ENCODE assay signal across 18 cellular contexts in the genomic region with DNA sequence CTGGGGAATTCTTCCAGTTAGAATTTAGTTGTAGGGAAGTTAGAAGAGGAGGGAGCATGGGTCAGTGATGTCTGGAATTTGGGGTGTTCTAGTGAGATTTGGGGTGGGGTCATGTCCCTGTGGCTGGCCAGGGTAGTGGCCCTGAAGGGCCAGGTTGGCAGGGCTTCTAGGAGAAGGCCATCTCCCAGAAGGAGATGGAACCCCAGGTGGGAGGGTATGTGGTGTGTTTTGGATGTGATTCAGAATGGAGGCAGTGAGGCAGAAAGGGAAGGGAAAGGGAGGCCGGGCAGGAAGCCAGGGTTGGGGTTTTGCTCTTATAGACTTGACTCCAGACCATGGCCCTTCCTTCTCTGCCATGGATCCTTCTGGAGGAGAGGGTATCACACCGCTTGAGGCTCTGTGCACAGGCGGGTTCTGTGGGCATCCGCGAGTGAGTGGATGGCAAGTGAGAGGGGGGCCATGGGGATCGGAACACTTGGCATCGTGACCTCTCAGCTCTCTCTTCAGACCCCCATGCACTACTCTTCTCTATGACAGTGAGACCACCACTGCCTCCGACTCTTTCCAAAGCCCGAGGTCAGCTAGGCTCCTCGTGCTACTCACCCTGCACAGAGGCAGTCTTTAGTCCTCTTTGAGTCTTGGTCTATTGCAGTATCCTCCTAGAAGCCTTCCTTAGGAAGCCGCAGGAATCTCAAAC. TPM values are rescaled to one million over a fixed set of nuclear protein-coding genes. Genes with fewer than 3 reads are reported as not detected.
DNase-seq lines count a peak whose midpoint lies in the region; ATAC-seq, FAIRE-seq and TF ChIP-seq lines count a peak whose summit lies in the region.
"Had no signal": no experiment of that assay in that cellular context is flagged by ENCODE, and none has a peak within 500 bp of the region (broad histone marks: within the 10 kb centered on the region; RNA-seq: fewer than 3 reads in every experiment).

No MANE protein-coding gene starts in this region.

- no peaks in the 10 kb centered on the region for H3K9me2 ChIP-seq in Loucy (replicated peaks; ENCODE audit: low read depth, low read length)

- no peaks in the 10 kb centered on the region for H4K20me1 ChIP-seq in Loucy (ENCODE audit: insufficient read depth, low read length, poor library complexity, severe bottlenecking)

- H3K79me2 ChIP-seq in Loucy (ENCODE audit: insufficient read depth, low read length), result no peaks in the 10 kb centered on the region

- no peak overlapping the region for H3K4me3 ChIP-seq in Loucy (ENCODE audit: low read length, poor library complexity, severe bottlenecking)
- H3K4me3 ChIP-seq in esophagus muscularis mucosa, result peak overlapping the region in 2 of 4 donors; percentile 12 to 35
- H3K4me3 ChIP-seq in upper lobe of right lung, result no peak overlapping the region
- H3K4me3 ChIP-seq in kidney (ENCODE audit: low read length in 2 of 2), result no peak overlapping the region
- H3K4me3 ChIP-seq: left lung, PC-9, smooth muscle cell had no signal

- intact Hi-C loops in esophagus muscularis mucosa (cut with DNase I), result no loop called here
- intact Hi-C loops in upper lobe of right lung (cut with DNase I), result no loop called here
- intact Hi-C loops in kidney (cut with DNase I), result no loop called here

- no peak overlapping the region for H3K4me2 ChIP-seq in Loucy (ENCODE audit: low read depth, low read length, poor library complexity, severe bottlenecking)
- H3K4me2 ChIP-seq: PC-9, smooth muscle cell had no signal

- H3K36me3 ChIP-seq in Loucy (ENCODE audit: insufficient read depth, low read length) (no peaks in the 10 kb centered on the region), esophagus muscularis mucosa (no peaks in the 10 kb centered on the region), upper lobe of right lung (no peaks in the 10 kb centered on the region), kidney (ENCODE audit: control insufficient read depth in 1 of 2, insufficient read depth in 2 of 2, low read length in 2 of 2) (no peaks in the 10 kb centered on the region)
- H3K36me3 ChIP-seq: left lung had no signal

- ATAC-seq in upper lobe of right lung (no peak), HG02759 (IDR thresholded peaks at IDR 0.05; ENCODE audit: unreplicated experiment) (no peak)
- ATAC-seq: activated T-helper 17 cell treated with anti-CD3 and anti-CD28 coated beads, Interleukin-2, amount 50 U/mL, for 72 hours; T-cell had no signal

- peak; percentile 16 for DNase-seq in NCI-H510A treated with DMSO at 0.1 percent for 48 hours (lab: John Stamatoyannopoulos, UW)
- DNase-seq in NCI-H510A (lab: John Stamatoyannopoulos, UW), result no peak
- DNase-seq in esophagus muscularis mucosa (ENCODE audit: extremely low spot score), result no peak
- DNase-seq in upper lobe of right lung, result no peak
- DNase-seq in kidney, result no peak
- DNase-seq: activated CD4-positive, alpha-beta T cell treated with anti-CD3 and anti-CD28 coated beads, Interleukin-2, amount 10 ng/mL, durations not matched to agents 24 days and 14 days; activated naive CD8-positive, alpha-beta T cell treated with anti-CD3 and anti-CD28 coated beads, Interleukin-2, amount 10 ng/mL, durations not matched to agents 7 days and 5 days; left lung; PC-9; stimulated activated CD4-positive, alpha-beta T cell treated with anti-CD3 and anti-CD28 coated beads, Interleukin-2, amount 100 ng/mL, for 48 hours; T-cell had no signal

- TF ChIP-seq POLR2A in esophagus muscularis mucosa (IDR thresholded peaks at IDR 0.05; ENCODE audit: low read depth), result no peak

- no peak overlapping the region for H3K9ac ChIP-seq in Loucy (ENCODE audit: low read depth, low read length, poor library complexity, severe bottlenecking)
- no peak overlapping the region for H3K9ac ChIP-seq in kidney (ENCODE audit: low read length in 2 of 2)

- H2AFZ ChIP-seq in Loucy (ENCODE audit: low read length), result 0 out of 2 replicates have a peak overlapping the region, but pooled peaks have one; percentile 50
- H2AFZ ChIP-seq: PC-9 had no signal

- TF ChIP-seq CTCF in Loucy (conservative IDR thresholded peaks at IDR 0.05; ENCODE audit: low read length) (no peak), esophagus muscularis mucosa (IDR thresholded peaks at IDR 0.05) (no peak), upper lobe of right lung (IDR thresholded peaks at IDR 0.05) (no peak), kidney (IDR thresholded peaks at IDR 0.05; ENCODE audit: borderline replicate concordance, extremely low read depth, insufficient read depth) (no peak)

- H3K27me3 ChIP-seq in Loucy (ENCODE audit: insufficient read depth, low read length, poor library complexity, severe bottlenecking) (no peaks in the 10 kb centered on the region), esophagus muscularis mucosa (no peaks in the 10 kb centered on the region), upper lobe of right lung (peaks cover 14% of the 10 kb centered on the region)

- no peak for TF ChIP-seq EP300 in esophagus muscularis mucosa (IDR thresholded peaks at IDR 0.05)

- 100% methylated on average over 10 of the region's 11 CpGs for WGBS in esophagus muscularis mucosa

- peak overlapping the region; percentile 57 to 68 (median 60) for H3K27ac ChIP-seq in esophagus muscularis mucosa (replicated peaks in 1 of 4)
- H3K27ac ChIP-seq in temporal lobe (ENCODE audit: low read depth, low read length), result peak overlapping the region; percentile 11
- H3K27ac ChIP-seq in upper lobe of right lung, result no peak overlapping the region
- H3K27ac ChIP-seq in kidney (ENCODE audit: low read depth in 2 of 2, low read length in 2 of 2), result no peak overlapping the region
- H3K27ac ChIP-seq: left lung, PC-9 had no signal

- H3K4me1 ChIP-seq in Loucy (ENCODE audit: insufficient read depth, low read length, poor library complexity, severe bottlenecking), result peaks cover 21% of the 10 kb centered on the region
- H3K4me1 ChIP-seq in esophagus muscularis mucosa, result peaks cover 19 to 37% (median 32%) of the 10 kb centered on the region in 4 donors
- no peaks in the 10 kb centered on the region for H3K4me1 ChIP-seq in upper lobe of right lung
- peaks cover 2 to 5% of the 10 kb centered on the region in 2 donors for H3K4me1 ChIP-seq in kidney (ENCODE audit: control insufficient read depth in 1 of 2, insufficient read depth in 1 of 2, low read depth in 1 of 2, low read length in 2 of 2)
- H3K4me1 ChIP-seq: left lung had no signal

- H3K9me3 ChIP-seq in Loucy (ENCODE audit: insufficient read depth, low read depth, low read length) (no peaks in the 10 kb centered on the region), esophagus muscularis mucosa (no peaks in the 10 kb centered on the region), upper lobe of right lung (no peaks in the 10 kb centered on the region), kidney (ENCODE audit: control insufficient read depth in 1 of 2, low read length in 2 of 2) (no peaks in the 10 kb centered on the region)
- H3K9me3 ChIP-seq: left lung had no signal

- FAIRE-seq in kidney (lab: Jason Lieb, UNC), result no peak
- FAIRE-seq: GM12891 had no signal

- no peaks in the 10 kb centered on the region for H3F3A ChIP-seq in Loucy (ENCODE audit: low read depth)

RNA-seq across cellular contexts. Expression of a gene that starts 7.3 kb away (rescaled TPM):
- total RNA-seq in esophagus muscularis mucosa (10 to 100 TPM in 1 of 4 donors, 1 to 10 TPM in 3; 3.7 to 11.0 (median 7.7) TPM), temporal lobe (3.0 TPM), upper lobe of right lung (0.90 TPM), kidney (0.98 TPM)
- 1.8 TPM for polyA plus RNA-seq in kidney (ENCODE audit: insufficient read depth, low read depth, low replicate concordance)
- polyA plus RNA-seq: BJ had no signal

Comparison
In these comparisons a context has a peak if more than half of its experiments do, and no peak if none do; other contexts are left out.
1. H3K27ac ChIP-seq: peak in esophagus muscularis mucosa (4 of 4) and temporal lobe (single experiment); none in upper lobe of right lung (single experiment) and kidney (0 of 2).